ENCODE assay signal across 8 cellular contexts in genomic region chr20:11204926-11205768, GRCh38.
A peak's percentile ranks its signal among the peaks of the same experiment; 100 is the strongest.
DNase-seq lines count a peak whose midpoint lies in the region; ATAC-seq and TF ChIP-seq lines count a peak whose summit lies in the region.

No MANE protein-coding gene starts in this region.

- WGBS in H9 (ENCODE audit: extremely low coverage, insufficient read length, low lambda C conversion rate), result no CpG with 5 or more reads among the region's 4 CpGs
- WGBS in endodermal cell (ENCODE audit: insufficient coverage in 1 of 2, insufficient read length in 1 of 2), 2 experiments, result 26 to 35% methylated on average over 2 to 4 of the region's 4 CpGs

- H2AK5ac ChIP-seq in H9 (ENCODE audit: insufficient read length, low read length), result no peak overlapping the region

- H3K27ac Mint-ChIP-seq in H9 (no peak overlapping the region), endodermal cell (no peak overlapping the region)

- H3K9ac ChIP-seq in H9 (ENCODE audit: extremely low read depth, insufficient read length, low read length) (no peak overlapping the region), endodermal cell (ENCODE audit: extremely low read depth, low read length, poor library complexity, severe bottlenecking) (no peak overlapping the region)

- no peaks in the 10 kb centered on the region for H3K79me2 ChIP-seq in H9 (ENCODE audit: insufficient read depth, low read length)

- no peak overlapping the region for H3T11ph ChIP-seq in H9 (ENCODE audit: low read length)

- H3K79me1 ChIP-seq in H9 (ENCODE audit: insufficient read depth, low read depth, low read length, poor library complexity, severe bottlenecking), result no peaks in the 10 kb centered on the region

- H3K27me3 ChIP-seq in H9 (ENCODE audit: insufficient read depth, low read length), result no peaks in the 10 kb centered on the region
- no peaks in the 10 kb centered on the region for H3K27me3 ChIP-seq in RWPE2 (ENCODE audit: insufficient read depth, poor library complexity, severe bottlenecking)
- H3K27me3 ChIP-seq in endodermal cell (ENCODE audit: control insufficient read depth, insufficient read depth, low read length, poor library complexity, severe bottlenecking), result no peaks in the 10 kb centered on the region

- H3K56ac ChIP-seq in H9 (ENCODE audit: insufficient read length, low read depth, low read length), result no peak overlapping the region

- H3K27me3 Mint-ChIP-seq in H9 (ENCODE audit: low read depth) (no peaks in the 10 kb centered on the region), endodermal cell (ENCODE audit: insufficient read depth) (peaks cover 3% of the 10 kb centered on the region)

- no peaks in the 10 kb centered on the region for H3K36me3 ChIP-seq in RWPE2 (ENCODE audit: low read depth)
- no peaks in the 10 kb centered on the region for H3K36me3 ChIP-seq in endodermal cell (ENCODE audit: control insufficient read depth, insufficient read depth, low read length)

- peak overlapping the region; percentile 56 for H2AFZ ChIP-seq in H9 (ENCODE audit: low read length)

- H2BK5ac ChIP-seq in H9 (ENCODE audit: insufficient read length, low read length), result no peak overlapping the region

- H3K14ac ChIP-seq in H9 (ENCODE audit: insufficient read depth, low read length), result no peak overlapping the region

- H3K27ac ChIP-seq in H9 (ENCODE audit: insufficient read length, low read depth, low read length) (no peak overlapping the region), RWPE2 (ENCODE audit: poor library complexity, severe bottlenecking) (peak overlapping the region; percentile 95), endodermal cell (ENCODE audit: low read depth, low read length) (no peak overlapping the region)

- no peak overlapping the region for H2BK12ac ChIP-seq in H9 (ENCODE audit: insufficient read length, low read depth, low read length)

- no peak overlapping the region for H3K23ac ChIP-seq in H9 (ENCODE audit: insufficient read length, low read depth, low read length)

- no peak overlapping the region for H3K4me3 Mint-ChIP-seq in H9
- H3K4me3 Mint-ChIP-seq in endodermal cell, result no peak overlapping the region

- no peak overlapping the region for H2BK20ac ChIP-seq in H9 (ENCODE audit: low read depth, low read length, poor library complexity, severe bottlenecking)

- no peak overlapping the region for H3K4me2 ChIP-seq in H9 (ENCODE audit: insufficient read depth, insufficient read length, low read length)

- H3K4me3 ChIP-seq in RWPE2 (ENCODE audit: severe bottlenecking), result no peak overlapping the region
- H3K4me3 ChIP-seq in endodermal cell (ENCODE audit: low read length), result no peak overlapping the region

- no peaks in the 10 kb centered on the region for H3K23me2 ChIP-seq in H9 (ENCODE audit: insufficient read length, low read depth, low read length, poor library complexity, severe bottlenecking)

- no peaks in the 10 kb centered on the region for H3K36me3 Mint-ChIP-seq in H9 (ENCODE audit: insufficient read depth in 1 of 3, low read depth in 3 of 3)
- no peaks in the 10 kb centered on the region for H3K36me3 Mint-ChIP-seq in endodermal cell (ENCODE audit: low read depth)

- H2BK15ac ChIP-seq in H9 (ENCODE audit: low read depth, low read length), result no peak overlapping the region

- H3K9me3 Mint-ChIP-seq in H9, result no peaks in the 10 kb centered on the region; a peak in 1 of 5 replicates
- H3K9me3 Mint-ChIP-seq in endodermal cell, result no peaks in the 10 kb centered on the region

- no peaks in the 10 kb centered on the region for H4K20me1 ChIP-seq in H9 (ENCODE audit: control insufficient read depth, insufficient read depth, insufficient read length)

- H2BK120ac ChIP-seq in H9 (ENCODE audit: low read depth, low read length, poor library complexity, severe bottlenecking), result no peak overlapping the region

- H4K8ac ChIP-seq in H9 (replicated peaks; ENCODE audit: insufficient read length, low read depth, low read length), result no peak overlapping the region

- H3K4me1 Mint-ChIP-seq in H9, result peaks cover 15 to 22% of the 10 kb centered on the region in 2 experiments
- peaks cover 25% of the 10 kb centered on the region for H3K4me1 Mint-ChIP-seq in endodermal cell

- peak; percentile 51 for ATAC-seq in RWPE2 (ENCODE audit: low read depth)

- H3K4ac ChIP-seq in H9 (ENCODE audit: low read depth, low read length), result no peak overlapping the region

- H3K9me3 ChIP-seq in H9 (ENCODE audit: control insufficient read depth, low read depth, low read length), result no peaks in the 10 kb centered on the region
- H3K9me3 ChIP-seq in RWPE2 (ENCODE audit: severe bottlenecking), result no peaks in the 10 kb centered on the region
- no peaks in the 10 kb centered on the region for H3K9me3 ChIP-seq in endodermal cell (ENCODE audit: control insufficient read depth, low read length)

- no peak overlapping the region for H4K5ac ChIP-seq in H9 (ENCODE audit: insufficient read length, low read depth, low read length)

- TF ChIP-seq CTCF in H9 (conservative IDR thresholded peaks at IDR 0.05) (peak; percentile 91), LNCAP (IDR thresholded peaks at IDR 0.05) (peak; percentile 82), RWPE2 (IDR thresholded peaks at IDR 0.05; ENCODE audit: poor library complexity, severe bottlenecking) (peak; percentile 90), endodermal cell (conservative IDR thresholded peaks at IDR 0.05) (peak; percentile 94)

- no peak overlapping the region for H4K91ac ChIP-seq in H9 (ENCODE audit: insufficient read length, low read depth, low read length)

- H3K18ac ChIP-seq in H9 (ENCODE audit: insufficient read length, low read depth, low read length), result no peak overlapping the region

- peak; percentile 25 for DNase-seq in stimulated activated CD4-positive, alpha-beta T cell treated with anti-CD3 and anti-CD28 coated beads, Interleukin-15, amount 100 ng/mL, for 24 hours
- no peak for DNase-seq in stimulated activated CD4-positive, alpha-beta T cell treated with anti-CD3 and anti-CD28 coated beads, Interleukin-4, amount 100 ng/mL, for 4 hours
- peak; percentile 69 for DNase-seq in H9
- no peak for DNase-seq in RWPE2 (ENCODE audit: low spot score)
- peak; percentile 89 for DNase-seq in endodermal cell
- DNase-seq in midbrain (lab: John Stamatoyannopoulos, UW), result peak; percentile 65
- DNase-seq in DMS79 treated with DMSO at 0.1 percent for 48 hours (lab: John Stamatoyannopoulos, UW), result no peak

- no peaks in the 10 kb centered on the region for H3K4me1 ChIP-seq in H9 (ENCODE audit: insufficient read depth, low read length)
- H3K4me1 ChIP-seq in RWPE2 (ENCODE audit: insufficient read depth, poor library complexity, severe bottlenecking), result peaks cover 42% of the 10 kb centered on the region
- H3K4me1 ChIP-seq in endodermal cell (ENCODE audit: control insufficient read depth, insufficient read depth, low read length), result no peaks in the 10 kb centered on the region

Comparison
In these comparisons a context has a peak if more than half of its experiments do, and no peak if none do; other contexts are left out.
1. DNase-seq: peak in stimulated activated CD4-positive, alpha-beta T cell treated with anti-CD3 and anti-CD28 coated beads, Interleukin-15, amount 100 ng/mL, for 24 hours (single experiment), H9 (single experiment), endodermal cell (single experiment) and midbrain (single experiment); none in stimulated activated CD4-positive, alpha-beta T cell treated with anti-CD3 and anti-CD28 coated beads, Interleukin-4, amount 100 ng/mL, for 4 hours (0 of 2), RWPE2 (single experiment) and DMS79 treated with DMSO at 0.1 percent for 48 hours (single experiment).
2. Peak in every context shown above with its lines, with median percentiles within 50 percentile points of each other: CTCF ChIP-seq.